ENCODE assay signal across 2 cellular contexts in the genomic region with DNA sequence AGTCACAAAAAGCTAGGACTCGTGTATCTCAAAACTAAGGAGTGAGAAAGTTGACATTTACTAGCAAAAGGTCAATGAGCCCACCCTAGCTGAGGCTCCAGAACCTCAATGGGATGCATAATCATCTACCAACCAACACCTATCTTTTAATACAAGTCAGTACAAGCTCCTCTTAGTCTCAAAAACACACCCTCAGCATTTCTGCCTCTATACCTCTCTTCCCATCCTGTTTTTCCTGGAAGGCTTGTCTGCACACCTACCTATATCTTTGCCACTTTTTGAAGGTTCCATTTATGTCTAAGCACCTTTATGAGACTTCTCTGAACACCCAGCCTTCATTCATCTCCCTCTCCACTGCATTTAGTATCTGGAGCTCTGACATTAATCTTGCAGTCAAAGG.
TF ChIP-seq lines count a peak whose summit lies in the region.

No MANE protein-coding gene starts in this region.

TF ChIP-seq in HepG2, 621 proteins besides CTCF, POLR2A, EP300 and RAD21 (continued from another document):
- TF ChIP-seq, protein P1, sequence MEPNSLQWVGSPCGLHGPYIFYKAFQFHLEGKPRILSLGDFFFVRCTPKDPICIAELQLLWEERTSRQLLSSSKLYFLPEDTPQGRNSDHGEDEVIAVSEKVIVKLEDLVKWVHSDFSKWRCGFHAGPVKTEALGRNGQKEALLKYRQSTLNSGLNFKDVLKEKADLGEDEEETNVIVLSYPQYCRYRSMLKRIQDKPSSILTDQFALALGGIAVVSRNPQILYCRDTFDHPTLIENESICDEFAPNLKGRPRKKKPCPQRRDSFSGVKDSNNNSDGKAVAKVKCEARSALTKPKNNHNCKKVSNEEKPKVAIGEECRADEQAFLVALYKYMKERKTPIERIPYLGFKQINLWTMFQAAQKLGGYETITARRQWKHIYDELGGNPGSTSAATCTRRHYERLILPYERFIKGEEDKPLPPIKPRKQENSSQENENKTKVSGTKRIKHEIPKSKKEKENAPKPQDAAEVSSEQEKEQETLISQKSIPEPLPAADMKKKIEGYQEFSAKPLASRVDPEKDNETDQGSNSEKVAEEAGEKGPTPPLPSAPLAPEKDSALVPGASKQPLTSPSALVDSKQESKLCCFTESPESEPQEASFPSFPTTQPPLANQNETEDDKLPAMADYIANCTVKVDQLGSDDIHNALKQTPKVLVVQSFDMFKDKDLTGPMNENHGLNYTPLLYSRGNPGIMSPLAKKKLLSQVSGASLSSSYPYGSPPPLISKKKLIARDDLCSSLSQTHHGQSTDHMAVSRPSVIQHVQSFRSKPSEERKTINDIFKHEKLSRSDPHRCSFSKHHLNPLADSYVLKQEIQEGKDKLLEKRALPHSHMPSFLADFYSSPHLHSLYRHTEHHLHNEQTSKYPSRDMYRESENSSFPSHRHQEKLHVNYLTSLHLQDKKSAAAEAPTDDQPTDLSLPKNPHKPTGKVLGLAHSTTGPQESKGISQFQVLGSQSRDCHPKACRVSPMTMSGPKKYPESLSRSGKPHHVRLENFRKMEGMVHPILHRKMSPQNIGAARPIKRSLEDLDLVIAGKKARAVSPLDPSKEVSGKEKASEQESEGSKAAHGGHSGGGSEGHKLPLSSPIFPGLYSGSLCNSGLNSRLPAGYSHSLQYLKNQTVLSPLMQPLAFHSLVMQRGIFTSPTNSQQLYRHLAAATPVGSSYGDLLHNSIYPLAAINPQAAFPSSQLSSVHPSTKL (CRISPR knock-in tag; IDR thresholded peaks at IDR 0.05) = no peak
- TF ChIP-seq, protein P2, sequence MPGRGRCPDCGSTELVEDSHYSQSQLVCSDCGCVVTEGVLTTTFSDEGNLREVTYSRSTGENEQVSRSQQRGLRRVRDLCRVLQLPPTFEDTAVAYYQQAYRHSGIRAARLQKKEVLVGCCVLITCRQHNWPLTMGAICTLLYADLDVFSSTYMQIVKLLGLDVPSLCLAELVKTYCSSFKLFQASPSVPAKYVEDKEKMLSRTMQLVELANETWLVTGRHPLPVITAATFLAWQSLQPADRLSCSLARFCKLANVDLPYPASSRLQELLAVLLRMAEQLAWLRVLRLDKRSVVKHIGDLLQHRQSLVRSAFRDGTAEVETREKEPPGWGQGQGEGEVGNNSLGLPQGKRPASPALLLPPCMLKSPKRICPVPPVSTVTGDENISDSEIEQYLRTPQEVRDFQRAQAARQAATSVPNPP (CRISPR knock-in tag; IDR thresholded peaks at IDR 0.05) = no peak
- no peak for TF ChIP-seq ZNF773 (CRISPR knock-in tag; IDR thresholded peaks at IDR 0.05; ENCODE audit: borderline replicate concordance)
- TF ChIP-seq, protein P3, sequence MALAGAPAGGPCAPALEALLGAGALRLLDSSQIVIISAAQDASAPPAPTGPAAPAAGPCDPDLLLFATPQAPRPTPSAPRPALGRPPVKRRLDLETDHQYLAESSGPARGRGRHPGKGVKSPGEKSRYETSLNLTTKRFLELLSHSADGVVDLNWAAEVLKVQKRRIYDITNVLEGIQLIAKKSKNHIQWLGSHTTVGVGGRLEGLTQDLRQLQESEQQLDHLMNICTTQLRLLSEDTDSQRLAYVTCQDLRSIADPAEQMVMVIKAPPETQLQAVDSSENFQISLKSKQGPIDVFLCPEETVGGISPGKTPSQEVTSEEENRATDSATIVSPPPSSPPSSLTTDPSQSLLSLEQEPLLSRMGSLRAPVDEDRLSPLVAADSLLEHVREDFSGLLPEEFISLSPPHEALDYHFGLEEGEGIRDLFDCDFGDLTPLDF (CRISPR knock-in tag; IDR thresholded peaks at IDR 0.05) = no peak
- TF ChIP-seq, protein P4, sequence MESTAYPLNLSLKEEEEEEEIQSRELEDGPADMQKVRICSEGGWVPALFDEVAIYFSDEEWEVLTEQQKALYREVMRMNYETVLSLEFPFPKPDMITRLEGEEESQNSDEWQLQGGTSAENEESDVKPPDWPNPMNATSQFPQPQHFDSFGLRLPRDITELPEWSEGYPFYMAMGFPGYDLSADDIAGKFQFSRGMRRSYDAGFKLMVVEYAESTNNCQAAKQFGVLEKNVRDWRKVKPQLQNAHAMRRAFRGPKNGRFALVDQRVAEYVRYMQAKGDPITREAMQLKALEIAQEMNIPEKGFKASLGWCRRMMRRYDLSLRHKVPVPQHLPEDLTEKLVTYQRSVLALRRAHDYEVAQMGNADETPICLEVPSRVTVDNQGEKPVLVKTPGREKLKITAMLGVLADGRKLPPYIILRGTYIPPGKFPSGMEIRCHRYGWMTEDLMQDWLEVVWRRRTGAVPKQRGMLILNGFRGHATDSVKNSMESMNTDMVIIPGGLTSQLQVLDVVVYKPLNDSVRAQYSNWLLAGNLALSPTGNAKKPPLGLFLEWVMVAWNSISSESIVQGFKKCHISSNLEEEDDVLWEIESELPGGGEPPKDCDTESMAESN (CRISPR knock-in tag; conservative IDR thresholded peaks at IDR 0.05) = no peak

TF ChIP-seq in WTC11, 78 proteins besides CTCF, POLR2A, EP300 and RAD21 (continued from another document):
- TF ChIP-seq NR2C2 (CRISPR knock-in tag; IDR thresholded peaks at IDR 0.05) (no peak), GRHL2 (CRISPR knock-in tag; IDR thresholded peaks at IDR 0.05; ENCODE audit: insufficient replicate concordance, severe bottlenecking) (no peak)
- TF ChIP-seq, protein P5, sequence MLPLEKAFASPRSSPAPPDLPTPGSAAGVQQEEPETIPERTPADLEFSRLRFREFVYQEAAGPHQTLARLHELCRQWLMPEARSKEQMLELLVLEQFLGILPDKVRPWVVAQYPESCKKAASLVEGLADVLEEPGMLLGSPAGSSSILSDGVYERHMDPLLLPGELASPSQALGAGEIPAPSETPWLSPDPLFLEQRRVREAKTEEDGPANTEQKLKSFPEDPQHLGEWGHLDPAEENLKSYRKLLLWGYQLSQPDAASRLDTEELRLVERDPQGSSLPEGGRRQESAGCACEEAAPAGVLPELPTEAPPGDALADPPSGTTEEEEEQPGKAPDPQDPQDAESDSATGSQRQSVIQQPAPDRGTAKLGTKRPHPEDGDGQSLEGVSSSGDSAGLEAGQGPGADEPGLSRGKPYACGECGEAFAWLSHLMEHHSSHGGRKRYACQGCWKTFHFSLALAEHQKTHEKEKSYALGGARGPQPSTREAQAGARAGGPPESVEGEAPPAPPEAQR (CRISPR knock-in tag; IDR thresholded peaks at IDR 0.05) = no peak
- TF ChIP-seq, protein P6, sequence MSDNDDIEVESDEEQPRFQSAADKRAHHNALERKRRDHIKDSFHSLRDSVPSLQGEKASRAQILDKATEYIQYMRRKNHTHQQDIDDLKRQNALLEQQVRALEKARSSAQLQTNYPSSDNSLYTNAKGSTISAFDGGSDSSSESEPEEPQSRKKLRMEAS (CRISPR knock-in tag; IDR thresholded peaks at IDR 0.05) = no peak
- TF ChIP-seq, protein P7, sequence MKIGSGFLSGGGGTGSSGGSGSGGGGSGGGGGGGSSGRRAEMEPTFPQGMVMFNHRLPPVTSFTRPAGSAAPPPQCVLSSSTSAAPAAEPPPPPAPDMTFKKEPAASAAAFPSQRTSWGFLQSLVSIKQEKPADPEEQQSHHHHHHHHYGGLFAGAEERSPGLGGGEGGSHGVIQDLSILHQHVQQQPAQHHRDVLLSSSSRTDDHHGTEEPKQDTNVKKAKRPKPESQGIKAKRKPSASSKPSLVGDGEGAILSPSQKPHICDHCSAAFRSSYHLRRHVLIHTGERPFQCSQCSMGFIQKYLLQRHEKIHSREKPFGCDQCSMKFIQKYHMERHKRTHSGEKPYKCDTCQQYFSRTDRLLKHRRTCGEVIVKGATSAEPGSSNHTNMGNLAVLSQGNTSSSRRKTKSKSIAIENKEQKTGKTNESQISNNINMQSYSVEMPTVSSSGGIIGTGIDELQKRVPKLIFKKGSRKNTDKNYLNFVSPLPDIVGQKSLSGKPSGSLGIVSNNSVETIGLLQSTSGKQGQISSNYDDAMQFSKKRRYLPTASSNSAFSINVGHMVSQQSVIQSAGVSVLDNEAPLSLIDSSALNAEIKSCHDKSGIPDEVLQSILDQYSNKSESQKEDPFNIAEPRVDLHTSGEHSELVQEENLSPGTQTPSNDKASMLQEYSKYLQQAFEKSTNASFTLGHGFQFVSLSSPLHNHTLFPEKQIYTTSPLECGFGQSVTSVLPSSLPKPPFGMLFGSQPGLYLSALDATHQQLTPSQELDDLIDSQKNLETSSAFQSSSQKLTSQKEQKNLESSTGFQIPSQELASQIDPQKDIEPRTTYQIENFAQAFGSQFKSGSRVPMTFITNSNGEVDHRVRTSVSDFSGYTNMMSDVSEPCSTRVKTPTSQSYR (CRISPR knock-in tag; IDR thresholded peaks at IDR 0.05) = no peak
